Comparison of ENCODE assay signal across 8 cellular contexts in genomic region chr17:15502315-15503112, GRCh38. TPM values are rescaled to one million over a fixed set of nuclear protein-coding genes. Genes with fewer than 3 reads are reported as not detected.
A peak's percentile ranks its signal among the peaks of the same experiment; 100 is the strongest.
DNase-seq lines count a peak whose midpoint lies in the region; ATAC-seq, FAIRE-seq and TF ChIP-seq lines count a peak whose summit lies in the region.

No MANE protein-coding gene starts in this region.

- in situ Hi-C loops in transverse colon (cut with MboI; ENCODE audit: low pct_ligation_motif_present in 1 of 4, low pct_unique_long_range_greater_than_20kb in 1 of 4, low sequenced_read_pairs in 3 of 4): loop anchor here (5.0 to 10.0 kb wide), 4 partner anchors 238 to 248 kb away; partner anchors contain the start of gene PMP22 (in 1 of the 4)

- H3K27ac ChIP-seq in transverse colon: peak overlapping the region; percentile 62 to 85 (median 76)

- H3K9me3 ChIP-seq in BE2C (no peaks in the 10 kb centered on the region), transverse colon (no peaks in the 10 kb centered on the region)

- no peak for TF ChIP-seq EP300 in transverse colon (IDR thresholded peaks at IDR 0.05; ENCODE audit: low read depth)

- H3K27me3 ChIP-seq in BE2C (no peaks in the 10 kb centered on the region), transverse colon (no peaks in the 10 kb centered on the region)

- H3K36me3 ChIP-seq in BE2C (no peaks in the 10 kb centered on the region), transverse colon (no peaks in the 10 kb centered on the region)

- ATAC-seq in HG03460 (IDR thresholded peaks at IDR 0.05; ENCODE audit: unreplicated experiment) (peak; percentile 93), SK-N-SH treated with all-trans-retinoic acid at 6 μM for 48 hours (peak; percentile 98), Right ventricle myocardium superior (ENCODE audit: poor library complexity) (peak; percentile 96)

- H3K4me1 ChIP-seq in BE2C (no peaks in the 10 kb centered on the region; the same call in 1 of the 2 replicates), transverse colon (peaks cover 0 to 12% (median 2%) of the 10 kb centered on the region in 4 donors)

- 28 to 31% methylated on average over 16 to 32 of the region's 32 CpGs for WGBS in transverse colon (ENCODE audit: low coverage in 1 of 2), 2 donors

- TF ChIP-seq CTCF in BE2C (IDR thresholded peaks at IDR 0.05; ENCODE audit: low read depth, low read length) (peak; percentile 73), transverse colon (IDR thresholded peaks at IDR 0.05) (peak; percentile 79 to 91 (median 83))

- intact Hi-C loops in Right ventricle myocardium superior (cut with DNase I) (loop anchor here (2.0 kb wide), 1 partner anchor 242 kb away; no protein-coding TSS in a partner anchor), posterior cingulate gyrus (cut with DNase I) (loop anchor here (1.0 to 5.0 kb wide), 2 partner anchors 45 to 242 kb away; no protein-coding TSS in a partner anchor), transverse colon (cut with DNase I; ENCODE audit: low total_unique reads) (loop anchor here (1.0 kb wide), 2 partner anchors 45 to 242 kb away; no protein-coding TSS in a partner anchor)

- TF ChIP-seq POLR2A in transverse colon (IDR thresholded peaks at IDR 0.05): peak; percentile 14

- H3K4me3 ChIP-seq in BE2C (ENCODE audit: low read depth, low read length) (no peak overlapping the region), transverse colon (peak overlapping the region in 3 of 4 donors; percentile 5 to 38 (median 9))

- DNase-seq in BE2C (peak; percentile 74), GM19239 (ENCODE audit: insufficient read length, low spot score) (peak; percentile 83), Right ventricle myocardium superior (peak; percentile 94), posterior cingulate gyrus (peak; percentile 78 to 98 (median 87)), transverse colon (peak; percentile 85)
- DNase-seq in activated naive CD8-positive, alpha-beta T cell treated with anti-CD3 and anti-CD28 coated beads, Interleukin-2, amount 50 U/mL, for 16 hours (ENCODE audit: low read depth, low spot score): peak; percentile 42

- no peak for FAIRE-seq in GM19239 (lab: Jason Lieb, UNC)

TF ChIP-seq in SK-N-SH treated with all-trans-retinoic acid at 6 μM for 48 hours, 23 proteins besides CTCF, POLR2A, EP300 and RAD21:
- TF ChIP-seq ISL1 (CRISPR knock-in tag; IDR thresholded peaks at IDR 0.05) (no peak), CSDC2 (CRISPR knock-in tag; IDR thresholded peaks at IDR 0.05) (no peak), TCF4 (CRISPR knock-in tag; IDR thresholded peaks at IDR 0.05; ENCODE audit: borderline replicate concordance) (no peak), PATZ1 (CRISPR knock-in tag; IDR thresholded peaks at IDR 0.05; ENCODE audit: borderline replicate concordance) (no peak), SNAI2 (CRISPR knock-in tag; IDR thresholded peaks at IDR 0.05) (no peak), ZNF565 (CRISPR knock-in tag; conservative IDR thresholded peaks at IDR 0.05; ENCODE audit: low read depth) (no peak), OSR1 (CRISPR knock-in tag; IDR thresholded peaks at IDR 0.05) (no peak), RARB (CRISPR knock-in tag; IDR thresholded peaks at IDR 0.05) (no peak), POU6F1 (CRISPR knock-in tag; IDR thresholded peaks at IDR 0.05; ENCODE audit: borderline replicate concordance, low read depth) (no peak)

RNA-seq across cellular contexts. Expression of gene CDRT4, which starts 35.1 kb away (rescaled TPM):
- not detected for polyA plus RNA-seq in BE2C (2012; ENCODE audit: insufficient read depth, insufficient read length, low read depth)
- total RNA-seq in Right ventricle myocardium superior: 1.9 TPM
- total RNA-seq in transverse colon: 10 to 100 TPM in 3 of 4 donors, 1 to 10 TPM in 1; 2.2 to 93.5 (median 14.4) TPM

Comparison
In these comparisons a context has a peak if more than half of its experiments do, and no peak if none do; other contexts are left out.
1. DNase-seq: peak in every context shown above with its lines; median percentile 94 in Right ventricle myocardium superior; 87 in posterior cingulate gyrus; 85 in transverse colon; 83 in GM19239; 74 in BE2C; 42 in activated naive CD8-positive, alpha-beta T cell treated with anti-CD3 and anti-CD28 coated beads, Interleukin-2, amount 50 U/mL, for 16 hours.